Comparison of ENCODE assay signal across 1 cellular context in the genomic region with DNA sequence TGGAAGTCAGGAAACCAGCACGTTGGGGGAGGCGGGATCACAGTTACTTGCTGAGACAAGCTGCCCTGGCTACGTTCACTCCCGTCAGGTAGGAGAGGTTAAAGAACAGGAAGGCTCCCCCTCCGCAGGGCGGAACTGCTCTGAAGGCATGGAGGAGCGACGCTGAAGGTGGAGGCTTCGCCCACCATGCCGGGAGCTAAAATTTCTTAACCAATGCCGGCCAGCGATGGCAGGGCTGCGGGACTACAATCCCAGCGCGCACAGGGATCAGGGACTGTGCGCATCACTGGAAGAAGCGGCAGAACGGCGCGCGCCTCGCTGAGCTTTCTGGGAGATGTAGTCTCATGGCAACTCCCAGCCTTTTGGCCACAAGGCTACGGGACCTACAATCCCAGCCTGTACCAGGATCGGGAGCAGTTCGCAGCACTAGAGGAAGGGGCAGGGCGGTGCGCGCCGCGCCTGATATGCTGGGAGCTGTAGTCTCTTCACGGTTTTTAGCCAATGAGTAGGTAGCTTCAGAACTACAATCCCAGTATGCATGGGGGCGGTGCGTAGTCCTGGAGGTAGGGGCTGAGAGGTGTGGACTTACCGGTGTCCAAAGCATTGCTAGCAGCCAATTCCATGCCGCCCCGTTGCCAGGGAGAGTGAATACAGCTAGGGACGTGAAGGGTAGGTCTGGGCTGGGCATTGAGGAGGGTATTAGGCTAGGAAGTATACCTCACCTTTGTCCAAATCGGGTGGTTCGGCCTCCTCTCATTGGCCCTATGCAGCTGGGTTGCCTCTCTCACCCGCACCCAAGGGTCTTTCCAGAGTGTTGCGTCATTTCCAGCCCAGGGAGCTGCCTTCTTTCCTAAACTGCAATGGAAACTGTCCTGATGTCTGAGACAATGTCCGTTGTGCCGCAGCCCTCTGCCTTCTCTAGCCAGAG.
TF ChIP-seq lines count a peak whose summit lies in the region.

No MANE protein-coding gene starts in this region.

TF ChIP-seq in GM12878, 131 proteins besides CTCF, POLR2A, EP300 and RAD21:
- TF ChIP-seq SUZ12 (IDR thresholded peaks at IDR 0.05; ENCODE audit: unreplicated experiment) (no peak), ZNF384 (IDR thresholded peaks at IDR 0.05; ENCODE audit: borderline replicate concordance, low read depth, low read length) (no peak), IKZF1 (conservative IDR thresholded peaks at IDR 0.05) (0 out of 2 replicates have a peak, but pooled peaks have one; percentile 40), JUNB (IDR thresholded peaks at IDR 0.05) (no peak), SIX5 (IDR thresholded peaks at IDR 0.05; ENCODE audit: low read depth, low read length, severe bottlenecking) (peak; percentile 53), RBBP5 (conservative IDR thresholded peaks at IDR 0.05) (no peak), BHLHE40 (IDR thresholded peaks at IDR 0.05; ENCODE audit: borderline replicate concordance in 1 of 2, low read depth in 2 of 2, low read length in 1 of 2) (no peak), ZBED1 (IDR thresholded peaks at IDR 0.05; ENCODE audit: borderline replicate concordance) (no peak)
- TF ChIP-seq, protein P1, sequence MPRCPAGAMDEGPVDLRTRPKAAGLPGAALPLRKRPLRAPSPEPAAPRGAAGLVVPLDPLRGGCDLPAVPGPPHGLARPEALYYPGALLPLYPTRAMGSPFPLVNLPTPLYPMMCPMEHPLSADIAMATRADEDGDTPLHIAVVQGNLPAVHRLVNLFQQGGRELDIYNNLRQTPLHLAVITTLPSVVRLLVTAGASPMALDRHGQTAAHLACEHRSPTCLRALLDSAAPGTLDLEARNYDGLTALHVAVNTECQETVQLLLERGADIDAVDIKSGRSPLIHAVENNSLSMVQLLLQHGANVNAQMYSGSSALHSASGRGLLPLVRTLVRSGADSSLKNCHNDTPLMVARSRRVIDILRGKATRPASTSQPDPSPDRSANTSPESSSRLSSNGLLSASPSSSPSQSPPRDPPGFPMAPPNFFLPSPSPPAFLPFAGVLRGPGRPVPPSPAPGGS (IDR thresholded peaks at IDR 0.05; ENCODE audit: borderline replicate concordance, insufficient read depth, low read depth, low read length, poor library complexity, severe bottlenecking): no peak
